2 cellular contexts compared by ENCODE assay signal in the genomic region with DNA sequence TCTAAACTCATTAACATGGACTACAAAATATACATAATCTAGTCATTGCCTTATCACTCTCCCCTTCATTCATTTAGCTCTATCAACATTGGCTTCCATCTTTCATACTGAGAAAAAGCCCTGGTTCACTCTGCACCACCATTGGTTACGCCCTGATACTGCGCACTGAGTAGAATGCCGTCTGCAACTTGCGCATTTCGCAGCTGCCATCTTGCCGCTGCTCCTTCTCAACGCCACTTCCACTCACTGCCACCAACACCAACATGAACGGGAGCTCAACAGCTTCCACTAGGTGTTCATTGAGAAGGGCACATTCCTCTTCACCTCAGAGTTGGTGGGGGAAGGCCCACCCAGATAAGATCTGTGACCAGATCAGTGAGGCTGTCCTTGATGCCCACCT.
A peak's percentile ranks its signal among the peaks of the same experiment; 100 is the strongest.
TF ChIP-seq lines count a peak whose summit lies in the region.

No MANE protein-coding gene starts in this region.

TF ChIP-seq in GM12891, 5 proteins besides CTCF, POLR2A, EP300 and RAD21 (continued from another document):
- no peak for TF ChIP-seq PAX5 (IDR thresholded peaks at IDR 0.05; ENCODE audit: insufficient read depth, low read length, severe bottlenecking)
- TF ChIP-seq POLR2AphosphoS5 (IDR thresholded peaks at IDR 0.05; ENCODE audit: low read depth, low read length), result no peak
TF ChIP-seq in GM12891: peak in this region for 0.

TF ChIP-seq in K562, 482 proteins besides CTCF, POLR2A, EP300 and RAD21:
- TF ChIP-seq ZBTB33 (CRISPR knock-in tag; IDR thresholded peaks at IDR 0.05) (peak; percentile 85), BMI1 (IDR thresholded peaks at IDR 0.05; ENCODE audit: low read length) (no peak)
